ENCODE assay signal across 8 cellular contexts in the genomic region with DNA sequence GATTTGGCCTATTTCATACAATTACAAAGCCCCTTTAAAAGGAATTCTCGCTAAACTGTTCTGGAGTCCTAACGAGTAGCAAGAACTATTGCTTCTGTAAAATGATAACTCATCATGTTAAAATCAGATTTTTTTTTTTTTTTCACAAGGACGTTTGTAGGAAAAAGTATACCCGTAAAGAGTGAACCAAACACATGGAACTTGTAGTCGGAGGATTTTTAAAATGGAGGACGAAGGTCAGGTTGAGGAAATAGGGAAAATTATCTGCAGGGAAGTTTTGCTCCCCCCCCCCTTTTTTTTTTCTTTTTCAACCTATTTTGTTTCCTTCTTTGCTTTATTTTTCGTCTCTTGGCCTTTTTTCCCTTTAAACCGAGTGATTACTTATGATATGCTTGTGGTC. TPM values are rescaled to one million over a fixed set of nuclear protein-coding genes. Genes with fewer than 3 reads are reported as not detected.
DNase-seq lines count a peak whose midpoint lies in the region; ATAC-seq, FAIRE-seq and TF ChIP-seq lines count a peak whose summit lies in the region.

No MANE protein-coding gene starts in this region.

- TF ChIP-seq CTCF in heart right ventricle (IDR thresholded peaks at IDR 0.05), result no peak
- TF ChIP-seq CTCF in pancreas (IDR thresholded peaks at IDR 0.05), result no peak

- 8 to 10% methylated on average over 8 of the region's 8 CpGs for WGBS in heart right ventricle, 2 donors
- 3 to 5% methylated on average over 8 of the region's 8 CpGs for WGBS in pancreas, 2 donors

- H3K9me3 ChIP-seq in heart right ventricle, result peaks cover 0 to 8% (median 0%) of the 10 kb centered on the region in 11 donors
- H3K9me3 ChIP-seq in SJCRH30 (replicated peaks), result no peaks in the 10 kb centered on the region
- no peaks in the 10 kb centered on the region for H3K9me3 ChIP-seq in pancreas

- FAIRE-seq in pancreas (lab: Jason Lieb, UNC), result no peak

- intact Hi-C loops in heart right ventricle (cut with DNase I), result loop anchor here in 5 of 10 donors (2.0 to 10.0 kb wide), 5 partner anchors 34 to 153 kb away; no protein-coding TSS in a partner anchor
- intact Hi-C loops in Right ventricle myocardium inferior (cut with DNase I), result loop anchor here (5.0 kb wide), 1 partner anchor 39 kb away; no protein-coding TSS in a partner anchor
- intact Hi-C loops in pancreas (cut with DNase I), result no loop called here

- no peaks in the 10 kb centered on the region for H3K27me3 ChIP-seq in heart right ventricle
- H3K27me3 ChIP-seq in SJCRH30, result no peaks in the 10 kb centered on the region
- no peaks in the 10 kb centered on the region for H3K27me3 ChIP-seq in pancreas

- H3K4me3 ChIP-seq in heart right ventricle, result peak overlapping the region; percentile 59 to 99 (median 90)
- peak overlapping the region; percentile 82 for H3K4me3 ChIP-seq in SJCRH30
- H3K4me3 ChIP-seq in pancreas, result peak overlapping the region; percentile 71 to 94 (median 86)

- no peak for ATAC-seq in heart right ventricle
- no peak for ATAC-seq in Right ventricle myocardium inferior
- no peak for ATAC-seq in pancreas
- ATAC-seq in HG03135 (IDR thresholded peaks at IDR 0.05; ENCODE audit: unreplicated experiment), result no peak
- no peak for ATAC-seq in HG03439 (IDR thresholded peaks at IDR 0.05; ENCODE audit: unreplicated experiment)

- peaks cover 0 to 24% (median 0%) of the 10 kb centered on the region in 9 donors for H3K36me3 ChIP-seq in heart right ventricle
- peaks cover 22% of the 10 kb centered on the region for H3K36me3 ChIP-seq in SJCRH30
- H3K36me3 ChIP-seq in pancreas, result no peaks in the 10 kb centered on the region

- DNase-seq in heart right ventricle (no peak), Right ventricle myocardium inferior (ENCODE audit: missing footprints) (no peak), SJCRH30 (peak in 1 of 2 experiments; percentile 48), epithelial cell of prostate (ENCODE audit: low read depth, low spot score) (no peak), pancreas (no peak)
- no peak for DNase-seq in stimulated activated CD8-positive, alpha-beta memory T cell treated with anti-CD3 and anti-CD28 coated beads, Interleukin-4, amount 100 ng/mL, for 48 hours

- peaks cover 0 to 58% (median 45%) of the 10 kb centered on the region in 9 donors for H3K4me1 ChIP-seq in heart right ventricle
- H3K4me1 ChIP-seq in SJCRH30, result peaks cover 5% of the 10 kb centered on the region
- peaks cover 0 to 22% (median 3%) of the 10 kb centered on the region in 3 donors for H3K4me1 ChIP-seq in pancreas

- H3K27ac ChIP-seq in heart right ventricle (peak overlapping the region in 9 of 10 donors; percentile 87 to 97 (median 95)), SJCRH30 (peak overlapping the region; percentile 78), epithelial cell of prostate (peak overlapping the region; percentile 89), pancreas (peak overlapping the region; percentile 69 to 95 (median 84))

RNA-seq across cellular contexts. Expression of a gene that starts 1.0 kb away (rescaled TPM):
- total RNA-seq in heart right ventricle (100 to 1,000 TPM in 3 of 10 donors, 10 to 100 TPM in 7; 66.7 to 122 (median 87.4) TPM), Right ventricle myocardium inferior (61.2 TPM), pancreas (10 to 100 TPM; 24.7 to 51.9 (median 43.9) TPM)
- polyA plus RNA-seq in heart right ventricle (10 to 100 TPM; 32.9 to 50.9 TPM), pancreas (10 to 100 TPM; 21.0 to 39.1 TPM)
- 84.6 and 88.9 TPM in 2 replicates for total RNA-seq in SJCRH30 (2014; rRNA removed; shearing (Covaris generic))
